ENCODE assay signal across 18 cellular contexts in the genomic region with DNA sequence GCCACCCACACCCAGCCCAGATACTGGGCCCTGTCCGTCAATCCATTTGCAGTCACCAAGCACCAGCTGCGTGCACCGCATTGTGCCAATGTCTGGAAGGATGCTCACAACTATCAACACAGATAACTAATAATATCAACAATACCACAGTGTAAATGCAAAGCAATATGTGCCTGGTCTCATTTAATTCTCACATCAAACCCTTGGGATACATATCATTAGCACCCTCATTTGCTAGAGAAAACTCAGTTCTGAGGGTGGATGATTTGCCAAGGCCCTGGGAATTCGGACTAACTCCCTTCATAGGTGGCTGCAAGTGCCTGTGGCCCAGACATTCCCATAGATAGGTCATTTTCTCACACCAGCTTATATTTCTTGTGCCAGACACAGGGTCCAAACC. TPM values are rescaled to one million over a fixed set of nuclear protein-coding genes. Genes with fewer than 3 reads are reported as not detected.
DNase-seq lines count a peak whose midpoint lies in the region; ATAC-seq and TF ChIP-seq lines count a peak whose summit lies in the region.
"Had no signal": no experiment of that assay in that cellular context is flagged by ENCODE, and none has a peak within 500 bp of the region (broad histone marks: within the 10 kb centered on the region; RNA-seq: fewer than 3 reads in every experiment).

No MANE protein-coding gene starts in this region.

- no peak overlapping the region for H4K91ac ChIP-seq in mesenchymal stem cell (ENCODE audit: low read length)

- no peak overlapping the region for H2BK120ac ChIP-seq in mesenchymal stem cell (ENCODE audit: low read depth, low read length)

- H3K4me2 ChIP-seq in PC-9 (peak overlapping the region; percentile 21; the same call in 1 of the 2 replicates), mesenchymal stem cell (ENCODE audit: low read length, poor library complexity, severe bottlenecking) (no peak overlapping the region)
- H3K4me2 ChIP-seq: BLaER1 had no signal

- H3K4me1 ChIP-seq in left ventricle myocardium inferior (peaks cover 31% of the 10 kb centered on the region), PC-9 (replicated peaks; ENCODE audit: insufficient read depth) (peaks cover 71% of the 10 kb centered on the region), mesenchymal stem cell (ENCODE audit: control insufficient read depth, insufficient read depth, low read depth, low read length) (peaks cover 48% of the 10 kb centered on the region)

- CTCF ChIA-PET in PC-9 (lab: Charles Lee), result interaction anchor here (0.7 kb wide), 1 partner anchor 84 kb away, joined by 10 read pairs; no protein-coding TSS in a partner anchor

- 0 out of 2 replicates have a peak, but pooled peaks cover 3% of the 10 kb centered on the region for H3K79me2 ChIP-seq in PC-9 (ENCODE audit: low read depth)

- H2AFZ ChIP-seq in PC-9 (no peak overlapping the region), mesenchymal stem cell (ENCODE audit: low read depth, low read length) (no peak overlapping the region)
- H2AFZ ChIP-seq: GM23248 had no signal

- no peaks in the 10 kb centered on the region for H4K20me1 ChIP-seq in PC-9 (ENCODE audit: insufficient read depth)
- H4K20me1 ChIP-seq: BLaER1 had no signal

- peak overlapping the region; percentile 35 to 46 for H3K18ac ChIP-seq in mesenchymal stem cell (ENCODE audit: low read depth in 1 of 2, low read length in 2 of 2)

- peaks cover 19% of the 10 kb centered on the region for H3K79me1 ChIP-seq in mesenchymal stem cell (replicated peaks; ENCODE audit: low read length, poor library complexity, severe bottlenecking)

- ATAC-seq in HG03039 (IDR thresholded peaks at IDR 0.05; ENCODE audit: unreplicated experiment) (no peak), GM21390 (IDR thresholded peaks at IDR 0.05; ENCODE audit: unreplicated experiment) (no peak), HG02870 (IDR thresholded peaks at IDR 0.05; ENCODE audit: unreplicated experiment) (no peak)
- ATAC-seq: CD8-positive, alpha-beta T cell had no signal

- H2BK15ac ChIP-seq in mesenchymal stem cell (ENCODE audit: low read depth, poor library complexity, severe bottlenecking), result no peak overlapping the region

- WGBS in mesenchymal stem cell, result 96% methylated on average over 4 of the region's 4 CpGs

- no peak for DNase-seq in left ventricle myocardium inferior
- no peak for DNase-seq in cardiac septum (ENCODE audit: low spot score)
- no peak for DNase-seq in PC-9
- no peak for DNase-seq in mesenchymal stem cell
- no peak for DNase-seq in DMS114 treated with DMSO at 0.1 percent for 48 hours (lab: John Stamatoyannopoulos, UW; ENCODE audit: unreplicated experiment)
- DNase-seq: CD4-positive, CD25-positive, alpha-beta regulatory T cell; CD8-positive, alpha-beta T cell; DMS153; DND-41; GM23248; H7; HCEC 1CT had no signal

- H3K4ac ChIP-seq in mesenchymal stem cell (ENCODE audit: low read depth in 1 of 2, low read length in 2 of 2), result no peak overlapping the region

- peak overlapping the region; percentile 60 for H3K27ac ChIP-seq in left ventricle myocardium inferior (replicated peaks)
- peak overlapping the region; percentile 89 for H3K27ac ChIP-seq in PC-9
- H3K27ac ChIP-seq in mesenchymal stem cell (ENCODE audit: low read length, poor library complexity, severe bottlenecking), result no peak overlapping the region
- H3K27ac ChIP-seq: 22Rv1, BLaER1, C4-2B, GM23248 had no signal

- H3K9me3 ChIP-seq in left ventricle myocardium inferior (replicated peaks) (no peaks in the 10 kb centered on the region), PC-9 (ENCODE audit: insufficient read depth, low read depth) (no peaks in the 10 kb centered on the region), mesenchymal stem cell (ENCODE audit: control insufficient read depth, low read length) (no peaks in the 10 kb centered on the region)
- H3K9me3 ChIP-seq: BLaER1 had no signal

- no TSS peak for BruUV-seq in PC-9 (replicated peaks; lab: Mats Ljungman, UMichigan)

- H3K27me3 ChIP-seq in left ventricle myocardium inferior (ENCODE audit: low read depth) (no peaks in the 10 kb centered on the region), PC-9 (ENCODE audit: insufficient read depth, low read depth) (no peaks in the 10 kb centered on the region), mesenchymal stem cell (ENCODE audit: control insufficient read depth in 1 of 2, insufficient read depth in 1 of 2, low read length in 2 of 2) (no peaks in the 10 kb centered on the region)
- H3K27me3 ChIP-seq: BLaER1 had no signal

- peaks cover 65% of the 10 kb centered on the region for H3F3A ChIP-seq in PC-9 (ENCODE audit: insufficient read depth, low read depth)

- POLR2A ChIA-PET in PC-9 (lab: Charles Lee; ENCODE audit: unreplicated experiment), result interaction anchor here (0.5 to 0.6 kb wide), 2 partner anchors 185 to 1428 kb away, joined by 15 to 19 read pairs; no protein-coding TSS in a partner anchor

- no peak overlapping the region for H3K23ac ChIP-seq in mesenchymal stem cell (ENCODE audit: low read length in 2 of 2)

- TF ChIP-seq CTCF in left ventricle myocardium inferior (IDR thresholded peaks at IDR 0.05; ENCODE audit: borderline replicate concordance) (no peak), PC-9 (conservative IDR thresholded peaks at IDR 0.05) (no peak)

- no peak overlapping the region for H3K9ac ChIP-seq in mesenchymal stem cell (ENCODE audit: low read length)
- H3K9ac ChIP-seq: BLaER1, GM23248 had no signal

- intact Hi-C loops in left ventricle myocardium inferior (cut with micrococcal nuclease) (loop anchor here (10.0 kb wide), 1 partner anchor 68 kb away; no protein-coding TSS in a partner anchor), cardiac septum (cut with DNase I) (no loop called here), PC-9 (cut with micrococcal nuclease; ENCODE audit: unreplicated experiment) (loop anchor here (5.0 kb wide), 1 partner anchor 110 kb away; no protein-coding TSS in a partner anchor)

- H4K8ac ChIP-seq in mesenchymal stem cell (ENCODE audit: low read length), result no peak overlapping the region

- H2AK5ac ChIP-seq in mesenchymal stem cell (ENCODE audit: low read length, severe bottlenecking), result peak overlapping the region; percentile 68

- H3K4me3 ChIP-seq in left ventricle myocardium inferior, result no peak overlapping the region
- no peak overlapping the region for H3K4me3 ChIP-seq in PC-9
- H3K4me3 ChIP-seq in mesenchymal stem cell (ENCODE audit: insufficient read depth in 1 of 2, low read depth in 1 of 2, low read length in 2 of 2), result no peak overlapping the region
- H3K4me3 ChIP-seq: BLaER1, GM23248 had no signal

- no peaks in the 10 kb centered on the region for H3K36me3 ChIP-seq in left ventricle myocardium inferior
- H3K36me3 ChIP-seq in PC-9 (ENCODE audit: low read depth), result no peaks in the 10 kb centered on the region
- peaks cover 5 to 18% of the 10 kb centered on the region in 2 experiments for H3K36me3 ChIP-seq in mesenchymal stem cell (ENCODE audit: control insufficient read depth in 1 of 2, insufficient read depth in 2 of 2, low read depth in 1 of 2, low read length in 2 of 2)
- H3K36me3 ChIP-seq: BLaER1 had no signal

- no peaks in the 10 kb centered on the region for H3K9me2 ChIP-seq in PC-9 (ENCODE audit: insufficient read depth)

- no peak overlapping the region for H3K14ac ChIP-seq in mesenchymal stem cell (ENCODE audit: low read length in 2 of 2)

- no peak overlapping the region for H2BK5ac ChIP-seq in mesenchymal stem cell (ENCODE audit: low read depth, low read length, poor library complexity, severe bottlenecking)

- H2BK12ac ChIP-seq in mesenchymal stem cell (ENCODE audit: low read length in 2 of 2), result peak overlapping the region; percentile 63 to 84

RNA-seq across cellular contexts. Expression of gene RIPOR3, which starts 14.5 kb away (rescaled TPM):
- total RNA-seq in left ventricle myocardium inferior (6.5 TPM), cardiac septum (3.4 TPM), PC-9 (2021) (4.1 and 6.3 TPM in 2 replicates)
- polyA plus RNA-seq in mesenchymal stem cell (2013, experiment 1 of 2), result 45.9 TPM
- 43.6 TPM for polyA plus RNA-seq in mesenchymal stem cell (2013, experiment 2 of 2)
- total RNA-seq: CD8-positive, alpha-beta T cell; GM23248 had no signal

RNA-seq across cellular contexts. Expression of gene PARD6B, which starts 54.5 kb away (rescaled TPM):
- total RNA-seq in left ventricle myocardium inferior, result 3.4 TPM
- 3.7 TPM for total RNA-seq in cardiac septum
- total RNA-seq in PC-9 (2021), result 52.2 and 80.3 TPM in 2 replicates
- 2.3 TPM for polyA plus RNA-seq in mesenchymal stem cell (2013, experiment 1 of 2)
- polyA plus RNA-seq in mesenchymal stem cell (2013, experiment 2 of 2), result 2.5 TPM
- total RNA-seq: GM23248 had no signal

Comparison
In these comparisons a context has a peak if more than half of its experiments do, and no peak if none do; other contexts are left out.
1. RNA of gene PARD6B, which starts 54.5 kb away (total RNA-seq): 52.2 to 80.3 TPM in PC-9; 3.7 TPM in cardiac septum (single experiment) and 3.4 TPM in left ventricle myocardium inferior (single experiment); every median in the first group is over 10 times any median in the second.